ENCODE assay signal across 9 cellular contexts in genomic region chr17:76867578-76868175, GRCh38. TPM values are rescaled to one million over a fixed set of nuclear protein-coding genes. Genes with fewer than 3 reads are reported as not detected.
DNase-seq lines count a peak whose midpoint lies in the region; ATAC-seq and TF ChIP-seq lines count a peak whose summit lies in the region.
"Had no signal": no experiment of that assay in that cellular context is flagged by ENCODE, and none has a peak within 500 bp of the region (broad histone marks: within the 10 kb centered on the region; RNA-seq: fewer than 3 reads in every experiment).

No MANE protein-coding gene starts in this region.

- peaks cover 24% of the 10 kb centered on the region for H3K27me3 ChIP-seq in smooth muscle cell (ENCODE audit: low read depth)

- H3K4me3 Mint-ChIP-seq in activated CD4-positive, alpha-beta T cell treated with anti-CD3 and anti-CD28 coated beads, Interleukin-2, amount 10 ng/mL, durations not matched to agents 24 days and 14 days = peak overlapping the region; percentile 74

- H3K36me3 Mint-ChIP-seq in activated CD4-positive, alpha-beta T cell treated with anti-CD3 and anti-CD28 coated beads, Interleukin-2, amount 10 ng/mL, durations not matched to agents 24 days and 14 days (ENCODE audit: low read depth) = no peaks in the 10 kb centered on the region

- peaks cover 12% of the 10 kb centered on the region for H3K4me1 Mint-ChIP-seq in activated CD4-positive, alpha-beta T cell treated with anti-CD3 and anti-CD28 coated beads, Interleukin-2, amount 10 ng/mL, durations not matched to agents 24 days and 14 days

- H3K27me3 Mint-ChIP-seq in activated CD4-positive, alpha-beta T cell treated with anti-CD3 and anti-CD28 coated beads, Interleukin-2, amount 10 ng/mL, durations not matched to agents 24 days and 14 days = peaks cover 31% of the 10 kb centered on the region

- DNase-seq in activated CD4-positive, alpha-beta T cell treated with anti-CD3 and anti-CD28 coated beads, Interleukin-2, amount 10 ng/mL, durations not matched to agents 24 days and 14 days = peak; percentile 67
- no peak for DNase-seq in activated CD4-positive, alpha-beta T cell treated with anti-CD3 and anti-CD28 coated beads, Interleukin-2, amount 50 U/mL, for 1 hour
- DNase-seq in fibroblast of pulmonary artery (ENCODE audit: low read depth) = peak; percentile 53
- no peak for DNase-seq in smooth muscle cell (lab: John Stamatoyannopoulos, UW; ENCODE audit: unreplicated experiment)
- no peak for DNase-seq in RPMI8226
- DNase-seq in GF-D8 (lab: John Stamatoyannopoulos, UW) = no peak
- DNase-seq in KG1 (lab: John Stamatoyannopoulos, UW) = no peak

- no peaks in the 10 kb centered on the region for H3K9me3 ChIP-seq in smooth muscle cell (replicated peaks; ENCODE audit: low read depth)

- intact Hi-C loops in activated CD4-positive, alpha-beta T cell treated with anti-CD3 and anti-CD28 coated beads, Interleukin-2, amount 10 ng/mL, durations not matched to agents 24 days and 14 days (cut with micrococcal nuclease) = loop anchor here (1.0 to 5.0 kb wide), 3 partner anchors 189 to 380 kb away; no protein-coding TSS in a partner anchor

- peak; percentile 19 for ATAC-seq in SK-N-SH treated with all-trans-retinoic acid at 6 μM for 48 hours

- H3K27ac Mint-ChIP-seq in activated CD4-positive, alpha-beta T cell treated with anti-CD3 and anti-CD28 coated beads, Interleukin-2, amount 10 ng/mL, durations not matched to agents 24 days and 14 days = no peak overlapping the region

- TF ChIP-seq CTCF in fibroblast of pulmonary artery (IDR thresholded peaks at IDR 0.05; ENCODE audit: low read length, missing control alignments) = no peak
- no peak for TF ChIP-seq CTCF in smooth muscle cell (IDR thresholded peaks at IDR 0.05; ENCODE audit: borderline replicate concordance, insufficient read depth, poor library complexity, severe bottlenecking)

- H3K4me3 ChIP-seq in fibroblast of pulmonary artery (replicated peaks; ENCODE audit: low read depth, low read length) (no peak overlapping the region), smooth muscle cell (peak overlapping the region; percentile 28)

- H3K79me2 ChIP-seq in smooth muscle cell (ENCODE audit: low read depth) = no peaks in the 10 kb centered on the region

- H3K9ac ChIP-seq in smooth muscle cell (ENCODE audit: low read depth) = no peak overlapping the region

- no peaks in the 10 kb centered on the region for H3K9me3 Mint-ChIP-seq in activated CD4-positive, alpha-beta T cell treated with anti-CD3 and anti-CD28 coated beads, Interleukin-2, amount 10 ng/mL, durations not matched to agents 24 days and 14 days

- peaks cover 11% of the 10 kb centered on the region for H3K4me1 ChIP-seq in smooth muscle cell (ENCODE audit: low read depth)

- peak overlapping the region; percentile 76 for H2AFZ ChIP-seq in smooth muscle cell (ENCODE audit: low read depth)

- 13% methylated on average over 20 of the region's 20 CpGs for WGBS in smooth muscle cell (ENCODE audit: low lambda C conversion rate)

- peak overlapping the region; percentile 26 for H3K27ac ChIP-seq in smooth muscle cell (ENCODE audit: low read depth)
- H3K27ac ChIP-seq: C4-2B had no signal

- peaks cover 4% of the 10 kb centered on the region for H4K20me1 ChIP-seq in smooth muscle cell (ENCODE audit: low read depth)

- peak overlapping the region; percentile 83 for H3K4me2 ChIP-seq in smooth muscle cell

- no peaks in the 10 kb centered on the region for H3K36me3 ChIP-seq in smooth muscle cell (ENCODE audit: low read depth)

- H3F3A ChIP-seq in smooth muscle cell (ENCODE audit: low read depth) = peaks cover 9% of the 10 kb centered on the region

TF ChIP-seq in SK-N-SH treated with all-trans-retinoic acid at 6 μM for 48 hours, 23 proteins besides CTCF, POLR2A, EP300 and RAD21:
- TF ChIP-seq POU6F1 (CRISPR knock-in tag; IDR thresholded peaks at IDR 0.05; ENCODE audit: borderline replicate concordance, low read depth) = no peak
- no peak for TF ChIP-seq ESRRG (CRISPR knock-in tag; IDR thresholded peaks at IDR 0.05)
- TF ChIP-seq PATZ1 (CRISPR knock-in tag; IDR thresholded peaks at IDR 0.05; ENCODE audit: borderline replicate concordance) = no peak
- no peak for TF ChIP-seq ZNF70 (CRISPR knock-in tag; IDR thresholded peaks at IDR 0.05)
- no peak for TF ChIP-seq CSDC2 (CRISPR knock-in tag; IDR thresholded peaks at IDR 0.05)
- TF ChIP-seq ZFP3 (CRISPR knock-in tag; IDR thresholded peaks at IDR 0.05) = no peak

RNA-seq across cellular contexts. Expression of gene MGAT5B, which starts 0.5 kb away (rescaled TPM):
- total RNA-seq in activated CD4-positive, alpha-beta T cell treated with anti-CD3 and anti-CD28 coated beads, Interleukin-2, amount 10 ng/mL, durations not matched to agents 24 days and 14 days = 0.21 and 0.51 TPM in 2 replicates
- total RNA-seq in smooth muscle cell = 0.27 and 7.6 TPM in 2 replicates
- 0.78 and 3.3 TPM in 2 replicates for polyA plus RNA-seq in smooth muscle cell

Comparison
In these comparisons a context has a peak if more than half of its experiments do, and no peak if none do; other contexts are left out.
1. DNase-seq: peak in activated CD4-positive, alpha-beta T cell treated with anti-CD3 and anti-CD28 coated beads, Interleukin-2, amount 10 ng/mL, durations not matched to agents 24 days and 14 days (single experiment) and fibroblast of pulmonary artery (single experiment); none in activated CD4-positive, alpha-beta T cell treated with anti-CD3 and anti-CD28 coated beads, Interleukin-2, amount 50 U/mL, for 1 hour (single experiment), smooth muscle cell (single experiment), RPMI8226 (single experiment), GF-D8 (single experiment) and KG1 (single experiment).